ENCODE assay signal across 1 cellular context in genomic region chr10:72275351-72276012, GRCh38.
TF ChIP-seq lines count a peak whose summit lies in the region.

No MANE protein-coding gene starts in this region.

TF ChIP-seq in K562, 482 proteins besides CTCF, POLR2A, EP300 and RAD21 (continued from another document and continues in another):
- no peak for TF ChIP-seq BRF2 (IDR thresholded peaks at IDR 0.05; ENCODE audit: borderline replicate concordance, insufficient read depth, insufficient read length)
- no peak for TF ChIP-seq PTBP1 (IDR thresholded peaks at IDR 0.05; ENCODE audit: low read depth, low read length)
- no peak for TF ChIP-seq KLF16 (IDR thresholded peaks at IDR 0.05)
- no peak for TF ChIP-seq CC2D1A (IDR thresholded peaks at IDR 0.05)
- TF ChIP-seq TEAD4 (IDR thresholded peaks at IDR 0.05; ENCODE audit: low read length) = peak; percentile 41
- TF ChIP-seq TEAD4 (CRISPR knock-in tag; IDR thresholded peaks at IDR 0.05; ENCODE audit: borderline replicate concordance) = no peak
- no peak for TF ChIP-seq MTA1 (IDR thresholded peaks at IDR 0.05; ENCODE audit: borderline replicate concordance)
- no peak for TF ChIP-seq RNF2 (IDR thresholded peaks at IDR 0.05)
- TF ChIP-seq TRIM24 (IDR thresholded peaks at IDR 0.05) = no peak
- TF ChIP-seq YBX1 (IDR thresholded peaks at IDR 0.05) = no peak
- TF ChIP-seq RCOR1 (IDR thresholded peaks at IDR 0.05; ENCODE audit: borderline replicate concordance in 1 of 2, low read depth in 2 of 2, low read length in 2 of 2) = no peak
- TF ChIP-seq MITF (IDR thresholded peaks at IDR 0.05) = no peak
- TF ChIP-seq ZBTB12 (CRISPR knock-in tag; IDR thresholded peaks at IDR 0.05) = no peak; the same call in 1 of the 2 replicates
- TF ChIP-seq NFIX (CRISPR knock-in tag; IDR thresholded peaks at IDR 0.05; ENCODE audit: low read depth) = no peak
- TF ChIP-seq PHF20 (IDR thresholded peaks at IDR 0.05; ENCODE audit: partially characterized antibody) = no peak
- TF ChIP-seq CREB3 (tag; conservative IDR thresholded peaks at IDR 0.05; ENCODE audit: low read depth) = no peak
- TF ChIP-seq ZNF253 (CRISPR knock-in tag; conservative IDR thresholded peaks at IDR 0.05) = no peak
- no peak for TF ChIP-seq DDX20 (tag; IDR thresholded peaks at IDR 0.05; ENCODE audit: low read depth)
- no peak for TF ChIP-seq TAF7 (tag; IDR thresholded peaks at IDR 0.05)
- TF ChIP-seq BCOR (IDR thresholded peaks at IDR 0.05) = no peak
- no peak for TF ChIP-seq YY1 (IDR thresholded peaks at IDR 0.05; ENCODE audit: borderline replicate concordance in 1 of 3, control insufficient read depth in 1 of 3, extremely low read depth in 1 of 3, insufficient read depth in 3 of 3, insufficient read length in 1 of 3, insufficient replicate concordance in 2 of 3, low read depth in 1 of 3, low read length in 2 of 3)
- TF ChIP-seq EHMT2 (IDR thresholded peaks at IDR 0.05) = no peak
- TF ChIP-seq HNRNPK (IDR thresholded peaks at IDR 0.05; ENCODE audit: low read depth, low read length, poor library complexity, severe bottlenecking) = no peak
- 0 out of 4 replicates have a peak, but pooled peaks of 1 of the 2 experiments have one; percentile 37 for TF ChIP-seq MLX (CRISPR knock-in tag; conservative IDR thresholded peaks at IDR 0.05)
- peak; percentile 11; the same call in 1 of the 2 replicates for TF ChIP-seq POLR2AphosphoS5 (IDR thresholded peaks at IDR 0.05; ENCODE audit: control insufficient read depth, insufficient read depth, low read depth, low read length)
- no peak for TF ChIP-seq SOX6 (IDR thresholded peaks at IDR 0.05)
- no peak for TF ChIP-seq ZNF79 (CRISPR knock-in tag; IDR thresholded peaks at IDR 0.05; ENCODE audit: low read depth)
- TF ChIP-seq KLF6 (CRISPR knock-in tag; IDR thresholded peaks at IDR 0.05; ENCODE audit: borderline replicate concordance) = no peak
- peak; percentile 87 for TF ChIP-seq SIRT6 (IDR thresholded peaks at IDR 0.05; ENCODE audit: low read depth, low read length)
- TF ChIP-seq RBM25 (IDR thresholded peaks at IDR 0.05; ENCODE audit: low read depth, low read length, severe bottlenecking) = no peak
- TF ChIP-seq PHB (CRISPR knock-in tag; IDR thresholded peaks at IDR 0.05) = no peak; the same call in 1 of the 2 replicates
- TF ChIP-seq ZNF143 (CRISPR knock-in tag; IDR thresholded peaks at IDR 0.05) = no peak
- no peak for TF ChIP-seq ZNF561 (CRISPR knock-in tag; conservative IDR thresholded peaks at IDR 0.05)
- no peak for TF ChIP-seq ZNF586 (CRISPR knock-in tag; conservative IDR thresholded peaks at IDR 0.05)
- peak; percentile 27; the same call in 1 of the 2 replicates for TF ChIP-seq POLR2G (IDR thresholded peaks at IDR 0.05; ENCODE audit: low read depth, low read length)
- TF ChIP-seq MCM5 (IDR thresholded peaks at IDR 0.05; ENCODE audit: low read depth) = no peak
- TF ChIP-seq ZZZ3 (IDR thresholded peaks at IDR 0.05) = no peak
- TF ChIP-seq MCM7 (IDR thresholded peaks at IDR 0.05) = 0 out of 4 replicates have a peak, but pooled peaks of 1 of the 2 experiments have one; percentile 29
- TF ChIP-seq PHTF2 (CRISPR knock-in tag; IDR thresholded peaks at IDR 0.05) = peak; percentile 87; the same call in 1 of the 2 replicates
- no peak for TF ChIP-seq ZBTB33 (CRISPR knock-in tag; IDR thresholded peaks at IDR 0.05)
- peak; percentile 36 for TF ChIP-seq RBM39 (optimal IDR thresholded peaks at IDR 0.05; ENCODE audit: low read depth, low read length)
- no peak for TF ChIP-seq ZNF589 (CRISPR knock-in tag; IDR thresholded peaks at IDR 0.05; ENCODE audit: low read depth)
- no peak for TF ChIP-seq SMARCC2 (IDR thresholded peaks at IDR 0.05; ENCODE audit: low read depth)
- TF ChIP-seq ZNF431 (CRISPR knock-in tag; IDR thresholded peaks at IDR 0.05) = no peak; the same call in 1 of the 2 replicates
- TF ChIP-seq COPS2 (conservative IDR thresholded peaks at IDR 0.05) = no peak
- TF ChIP-seq USF1 (CRISPR knock-in tag; IDR thresholded peaks at IDR 0.05) = peak; percentile 84
- peak in 1 of 2 experiments; percentile 95 for TF ChIP-seq MAZ (CRISPR knock-in tag; conservative IDR thresholded peaks at IDR 0.05 in 1 of 2, IDR thresholded peaks at IDR 0.05 in 1 of 2)
- no peak for TF ChIP-seq NEUROD1 (IDR thresholded peaks at IDR 0.05; ENCODE audit: borderline replicate concordance, low read depth, low read length, partially characterized antibody)
- TF ChIP-seq KDM2B (CRISPR knock-in tag; IDR thresholded peaks at IDR 0.05) = no peak
- no peak for TF ChIP-seq SLC30A9 (CRISPR knock-in tag; IDR thresholded peaks at IDR 0.05)
- TF ChIP-seq FOXK1 (CRISPR knock-in tag; IDR thresholded peaks at IDR 0.05; ENCODE audit: borderline replicate concordance) = no peak
- no peak for TF ChIP-seq ELF1 (tag; IDR thresholded peaks at IDR 0.05)
- TF ChIP-seq CREM (IDR thresholded peaks at IDR 0.05; ENCODE audit: low read depth) = no peak; the same call in 1 of the 2 replicates
- TF ChIP-seq MEF2A (IDR thresholded peaks at IDR 0.05; ENCODE audit: control insufficient read depth, low read depth, low read length) = no peak
- TF ChIP-seq AFF1 (IDR thresholded peaks at IDR 0.05; ENCODE audit: low read depth in 1 of 2, partially characterized antibody in 2 of 2) = peak; percentile 69 to 87
- no peak for TF ChIP-seq HES1 (IDR thresholded peaks at IDR 0.05; ENCODE audit: low read depth)
- no peak for TF ChIP-seq ZNF239 (CRISPR knock-in tag; IDR thresholded peaks at IDR 0.05)
- no peak for TF ChIP-seq PTTG1 (tag; IDR thresholded peaks at IDR 0.05; ENCODE audit: low read depth)
- TF ChIP-seq ZKSCAN3 (CRISPR knock-in tag; IDR thresholded peaks at IDR 0.05) = no peak
- TF ChIP-seq ZFX (CRISPR knock-in tag; IDR thresholded peaks at IDR 0.05) = no peak
- TF ChIP-seq ZNF395 (CRISPR knock-in tag; IDR thresholded peaks at IDR 0.05) = no peak
- TF ChIP-seq ZNF511 (CRISPR knock-in tag; IDR thresholded peaks at IDR 0.05) = peak; percentile 28; the same call in 1 of the 2 replicates
